12 cellular contexts compared by ENCODE assay signal in genomic region chrX:109600114-109600710, GRCh38. TPM values are rescaled to one million over a fixed set of nuclear protein-coding genes. Genes with fewer than 3 reads are reported as not detected.
DNase-seq lines count a peak whose midpoint lies in the region; ATAC-seq and TF ChIP-seq lines count a peak whose summit lies in the region.
"Had no signal": no experiment of that assay in that cellular context is flagged by ENCODE, and none has a peak within 500 bp of the region (broad histone marks: within the 10 kb centered on the region; RNA-seq: fewer than 3 reads in every experiment).

No MANE protein-coding gene starts in this region.

- no peaks in the 10 kb centered on the region; the same call in 1 of the 2 replicates for H3K4me1 ChIP-seq in iPS-20b (ENCODE audit: insufficient read depth, low read length)
- H3K4me1 ChIP-seq: lower lobe of right lung had no signal

- TF ChIP-seq CTCF in WERI-Rb-1 (IDR thresholded peaks at IDR 0.05; ENCODE audit: low read depth, low read length) = no peak

- H3K27ac ChIP-seq in WERI-Rb-1 (no peak overlapping the region), iPS-20b (ENCODE audit: low read length) (no peak overlapping the region)
- H3K27ac ChIP-seq: lower lobe of right lung had no signal

- H3K4me3 ChIP-seq in WERI-Rb-1 (ENCODE audit: low read depth, low read length) = peak overlapping the region; percentile 1; the same call in 1 of the 2 replicates
- H3K4me3 ChIP-seq in iPS-20b (ENCODE audit: low read length) = peak overlapping the region; percentile 43; the same call in 1 of the 2 replicates
- H3K4me3 ChIP-seq: GM12878, lower lobe of right lung had no signal

- no peak overlapping the region for H3K9ac ChIP-seq in iPS-20b (ENCODE audit: low read depth, low read length)

- DNase-seq in NCI-H2107 treated with DMSO at 0.1 percent for 48 hours (lab: John Stamatoyannopoulos, UW; ENCODE audit: unreplicated experiment) (peak; percentile 26), NCI-H2107 (lab: John Stamatoyannopoulos, UW) (no peak), WERI-Rb-1 (peak; percentile 46), superior temporal gyrus (ENCODE audit: extremely low spot score) (peak; percentile 17), NCI-H69 (lab: John Stamatoyannopoulos, UW) (no peak), dermis blood vessel endothelial cell (no peak)
- DNase-seq: lower lobe of right lung, SHP77 treated with DMSO at 0.1 percent for 48 hours had no signal

- H3K9me3 ChIP-seq in WERI-Rb-1 (ENCODE audit: severe bottlenecking) (no peaks in the 10 kb centered on the region), iPS-20b (ENCODE audit: insufficient read depth, low read depth, low read length) (no peaks in the 10 kb centered on the region)
- H3K9me3 ChIP-seq: lower lobe of right lung had no signal

- no peak for ATAC-seq in GM19397 (IDR thresholded peaks at IDR 0.05; ENCODE audit: unreplicated experiment)
- ATAC-seq: GM12878, HCT116 had no signal

- peaks cover 54% of the 10 kb centered on the region for H3K27me3 ChIP-seq in WERI-Rb-1 (ENCODE audit: insufficient read depth, low read depth, severe bottlenecking)
- H3K27me3 ChIP-seq in iPS-20b (ENCODE audit: insufficient read depth, low read length) = peaks cover 15% of the 10 kb centered on the region; the same call in 1 of the 2 replicates

- H3K36me3 ChIP-seq in WERI-Rb-1 = no peaks in the 10 kb centered on the region
- no peaks in the 10 kb centered on the region for H3K36me3 ChIP-seq in iPS-20b (ENCODE audit: insufficient read depth, low read depth, low read length)
- H3K36me3 ChIP-seq: lower lobe of right lung had no signal

RNA-seq across cellular contexts. Expression of gene KCNE5, which starts 24.8 kb away (rescaled TPM):
- not detected in 2 replicates for total RNA-seq in dermis blood vessel endothelial cell
- total RNA-seq: lower lobe of right lung had no signal

Comparison
In these comparisons a context has a peak if more than half of its experiments do, and no peak if none do; other contexts are left out.
1. DNase-seq: peak in NCI-H2107 treated with DMSO at 0.1 percent for 48 hours (single experiment), WERI-Rb-1 (single experiment) and superior temporal gyrus (single experiment); none in NCI-H2107 (single experiment), NCI-H69 (single experiment) and dermis blood vessel endothelial cell (single experiment).